In genomic region chr1:202210370-202210769, GRCh38 we compare ENCODE assay signal across 10 cellular contexts.
DNase-seq lines count a peak whose midpoint lies in the region; ATAC-seq lines count a peak whose summit lies in the region.
"Had no signal": no experiment of that assay in that cellular context is flagged by ENCODE, and none has a peak within 500 bp of the region (broad histone marks: within the 10 kb centered on the region; RNA-seq: fewer than 3 reads in every experiment).

No MANE protein-coding gene starts in this region.

- H3K27me3 Mint-ChIP-seq in activated T-cell treated with anti-CD3 and anti-CD28 coated beads, Interleukin-2, amount 50 U/mL, for 24 hours: peaks cover 41% of the 10 kb centered on the region

- DNase-seq in NCI-H2081 (lab: John Stamatoyannopoulos, UW) (peak; percentile 35 to 40), NCI-H2081 treated with DMSO at 0.1 percent for 48 hours (lab: John Stamatoyannopoulos, UW) (no peak), NCI-H2196 treated with DMSO at 0.1 percent for 48 hours (lab: John Stamatoyannopoulos, UW; ENCODE audit: unreplicated experiment) (peak; percentile 72), T47D (ENCODE audit: low read depth in 1 of 2, low spot score in 1 of 2) (peak; percentile 64 to 70), skeletal muscle cell (ENCODE audit: low read depth) (peak; percentile 1), SIG-M5 (lab: John Stamatoyannopoulos, UW) (no peak)
- DNase-seq in activated T-cell treated with anti-CD3 and anti-CD28 coated beads, Interleukin-2, amount 50 U/mL, for 24 hours: no peak
- DNase-seq: lower lobe of right lung, upper lobe of right lung had no signal

- peaks cover 6% of the 10 kb centered on the region for H3K4me1 Mint-ChIP-seq in activated T-cell treated with anti-CD3 and anti-CD28 coated beads, Interleukin-2, amount 50 U/mL, for 24 hours (ENCODE audit: low read depth)

- H3K36me3 Mint-ChIP-seq in activated T-cell treated with anti-CD3 and anti-CD28 coated beads, Interleukin-2, amount 50 U/mL, for 24 hours (ENCODE audit: low read depth): no peaks in the 10 kb centered on the region

- in situ Hi-C loops in T47D (cut with HindIII; ENCODE audit: low pct_unique_long_range_greater_than_20kb, low sequenced_read_pairs): no loop called here

- ATAC-seq in GM18867 (IDR thresholded peaks at IDR 0.05; ENCODE audit: unreplicated experiment): no peak
- ATAC-seq: lower lobe of right lung, upper lobe of right lung had no signal

- H3K4me3 ChIP-seq in skeletal muscle cell (ENCODE audit: low read depth, low read length): no peak overlapping the region
- H3K4me3 ChIP-seq: lower lobe of right lung, upper lobe of right lung had no signal

- H3K27ac Mint-ChIP-seq in activated T-cell treated with anti-CD3 and anti-CD28 coated beads, Interleukin-2, amount 50 U/mL, for 24 hours: no peak overlapping the region

- H3K4me3 Mint-ChIP-seq in activated T-cell treated with anti-CD3 and anti-CD28 coated beads, Interleukin-2, amount 50 U/mL, for 24 hours: no peak overlapping the region

- no peaks in the 10 kb centered on the region for H3K9me3 Mint-ChIP-seq in activated T-cell treated with anti-CD3 and anti-CD28 coated beads, Interleukin-2, amount 50 U/mL, for 24 hours

Comparison
In these comparisons a context has a peak if more than half of its experiments do, and no peak if none do; other contexts are left out.
1. DNase-seq: peak in NCI-H2081 (2 of 2), NCI-H2196 treated with DMSO at 0.1 percent for 48 hours (single experiment), T47D (2 of 2) and skeletal muscle cell (single experiment); none in NCI-H2081 treated with DMSO at 0.1 percent for 48 hours (single experiment), activated T-cell treated with anti-CD3 and anti-CD28 coated beads, Interleukin-2, amount 50 U/mL, for 24 hours (single experiment) and SIG-M5 (single experiment).